20 cellular contexts compared by ENCODE assay signal in genomic region chr13:113322890-113323651, GRCh38. TPM values are rescaled to one million over a fixed set of nuclear protein-coding genes. Genes with fewer than 3 reads are reported as not detected.
"Had no signal": no experiment of that assay in that cellular context is flagged by ENCODE, and none has a peak within 500 bp of the region (broad histone marks: within the 10 kb centered on the region; RNA-seq: fewer than 3 reads in every experiment).

No MANE protein-coding gene starts in this region.

- H3K27ac ChIP-seq: gastrocnemius medialis, heart right ventricle, neural progenitor cell, ovary, tibial artery, uterus, WERI-Rb-1 had no signal

- ATAC-seq: activated CD4-positive, alpha-beta T cell treated with anti-CD3 and anti-CD28 coated beads for 36 hours; effector memory CD8-positive, alpha-beta T cell; gastrocnemius medialis; stimulated activated effector memory CD8-positive, alpha-beta T cell treated with anti-CD3 and anti-CD28 coated beads, Interleukin-12 subunit alpha, Interleukin-12 subunit beta, amount 100 ng/mL, for 72 hours had no signal

- H3K9ac ChIP-seq: neural progenitor cell had no signal

- DNase-seq: activated CD4-positive, alpha-beta memory T cell treated with anti-CD3 and anti-CD28 coated beads for 36 hours; activated CD4-positive, alpha-beta T cell treated with anti-CD3 and anti-CD28 coated beads for 36 hours; activated naive CD4-positive, alpha-beta T cell treated with anti-CD3 and anti-CD28 coated beads, Interleukin-2, amount 10 ng/mL, durations not matched to agents 7 days and 5 days; activated T-cell treated with anti-CD3 and anti-CD28 coated beads, Interleukin-2, amount 50 U/mL, for 24 hours; cerebellar nuclear complex; effector memory CD8-positive, alpha-beta T cell; gastrocnemius medialis; heart right ventricle; midbrain; ovary; stimulated activated CD4-positive, alpha-beta T cell treated with anti-CD3 and anti-CD28 coated beads, Interleukin-12 subunit alpha, Interleukin-12 subunit beta, amount 100 ng/mL, for 4 hours; tibial artery; uterus; WERI-Rb-1 had no signal

- H3K9me3 Mint-ChIP-seq: activated CD4-positive, alpha-beta memory T cell treated with anti-CD3 and anti-CD28 coated beads for 36 hours; activated naive CD4-positive, alpha-beta T cell treated with anti-CD3 and anti-CD28 coated beads, Interleukin-2, amount 10 ng/mL, durations not matched to agents 7 days and 5 days; activated T-cell treated with anti-CD3 and anti-CD28 coated beads, Interleukin-2, amount 50 U/mL, for 24 hours; dendritic cell treated with granulocyte-macrophage colony-stimulating factor and Interleukin-4, amounts not matched to agents 40 ng/mL and 50 ng/mL, for 4 days; effector memory CD8-positive, alpha-beta T cell; neural progenitor cell; stimulated activated effector memory CD8-positive, alpha-beta T cell treated with anti-CD3 and anti-CD28 coated beads, Interleukin-12 subunit alpha, Interleukin-12 subunit beta, amount 100 ng/mL, for 72 hours had no signal

- H3K27me3 ChIP-seq: gastrocnemius medialis, heart right ventricle, neural progenitor cell, ovary, tibial artery, uterus had no signal

- H3K4me1 Mint-ChIP-seq: activated CD4-positive, alpha-beta T cell treated with anti-CD3 and anti-CD28 coated beads for 36 hours; activated naive CD4-positive, alpha-beta T cell treated with anti-CD3 and anti-CD28 coated beads, Interleukin-2, amount 10 ng/mL, durations not matched to agents 7 days and 5 days; neural progenitor cell had no signal

- H2AFZ ChIP-seq: neural progenitor cell had no signal

- H3K27me3 Mint-ChIP-seq: activated CD4-positive, alpha-beta memory T cell treated with anti-CD3 and anti-CD28 coated beads for 36 hours; activated CD4-positive, alpha-beta T cell treated with anti-CD3 and anti-CD28 coated beads for 36 hours; activated T-cell treated with anti-CD3 and anti-CD28 coated beads, Interleukin-2, amount 50 U/mL, for 24 hours; effector memory CD8-positive, alpha-beta T cell had no signal

- H3K9me3 ChIP-seq: gastrocnemius medialis, heart right ventricle, ovary, tibial artery, uterus had no signal

- H3K27ac Mint-ChIP-seq: activated CD4-positive, alpha-beta memory T cell treated with anti-CD3 and anti-CD28 coated beads for 36 hours; activated CD4-positive, alpha-beta T cell treated with anti-CD3 and anti-CD28 coated beads for 36 hours; activated naive CD4-positive, alpha-beta T cell treated with anti-CD3 and anti-CD28 coated beads, Interleukin-2, amount 10 ng/mL, durations not matched to agents 7 days and 5 days; activated T-cell treated with anti-CD3 and anti-CD28 coated beads, Interleukin-2, amount 50 U/mL, for 24 hours; dendritic cell treated with granulocyte-macrophage colony-stimulating factor and Interleukin-4, amounts not matched to agents 40 ng/mL and 50 ng/mL, for 4 days; effector memory CD8-positive, alpha-beta T cell; neural progenitor cell; stimulated activated effector memory CD8-positive, alpha-beta T cell treated with anti-CD3 and anti-CD28 coated beads, Interleukin-12 subunit alpha, Interleukin-12 subunit beta, amount 100 ng/mL, for 72 hours had no signal

- H3K36me3 ChIP-seq: neural progenitor cell, ovary, uterus had no signal

- H3K4me3 ChIP-seq: gastrocnemius medialis, heart right ventricle, lung, neural progenitor cell, ovary, tibial artery, uterus had no signal

- H3K4me2 ChIP-seq: neural progenitor cell had no signal

- H3K4me1 ChIP-seq: neural progenitor cell, tibial artery, uterus had no signal

- H3K4me3 Mint-ChIP-seq: activated CD4-positive, alpha-beta memory T cell treated with anti-CD3 and anti-CD28 coated beads for 36 hours; activated CD4-positive, alpha-beta T cell treated with anti-CD3 and anti-CD28 coated beads for 36 hours; activated naive CD4-positive, alpha-beta T cell treated with anti-CD3 and anti-CD28 coated beads, Interleukin-2, amount 10 ng/mL, durations not matched to agents 7 days and 5 days; activated T-cell treated with anti-CD3 and anti-CD28 coated beads, Interleukin-2, amount 50 U/mL, for 24 hours; dendritic cell treated with granulocyte-macrophage colony-stimulating factor and Interleukin-4, amounts not matched to agents 40 ng/mL and 50 ng/mL, for 4 days; effector memory CD8-positive, alpha-beta T cell; neural progenitor cell; stimulated activated effector memory CD8-positive, alpha-beta T cell treated with anti-CD3 and anti-CD28 coated beads, Interleukin-12 subunit alpha, Interleukin-12 subunit beta, amount 100 ng/mL, for 72 hours had no signal

RNA-seq across cellular contexts. Expression of gene GRTP1, which starts 40.9 kb away (rescaled TPM):
- total RNA-seq: myocyte; T-helper 1 cell treated with Interleukin-12 subunit alpha and Interleukin-12 subunit beta and Interleukin-4 antibody, amounts not matched to agents 30 ng/mL and 1 ng/mL, for 36 hours had no signal
